ENCODE assay signal across 9 cellular contexts in genomic region chr15:89197503-89197971, GRCh38. TPM values are rescaled to one million over a fixed set of nuclear protein-coding genes. Genes with fewer than 3 reads are reported as not detected.
DNase-seq lines count a peak whose midpoint lies in the region; ATAC-seq and TF ChIP-seq lines count a peak whose summit lies in the region.
"Had no signal": no experiment of that assay in that cellular context is flagged by ENCODE, and none has a peak within 500 bp of the region (broad histone marks: within the 10 kb centered on the region; RNA-seq: fewer than 3 reads in every experiment).

No MANE protein-coding gene starts in this region.

- H3K36me3 ChIP-seq in iPS-18a (ENCODE audit: control insufficient read depth, low read depth, low read length) (no peaks in the 10 kb centered on the region), OCI-LY7 (ENCODE audit: insufficient read depth, low read length) (peaks cover 5% of the 10 kb centered on the region; the same call in 1 of the 2 replicates)

- TF ChIP-seq CTCF in GM13976 (IDR thresholded peaks at IDR 0.05; ENCODE audit: borderline replicate concordance, control extremely low read depth, extremely low read depth, insufficient read depth, missing control alignments) (no peak), OCI-LY7 (conservative IDR thresholded peaks at IDR 0.05; ENCODE audit: low read length) (no peak)

- H4K20me1 ChIP-seq in OCI-LY7 (ENCODE audit: insufficient read depth, low read length), result no peaks in the 10 kb centered on the region

- H3K4me1 ChIP-seq in iPS-18a (ENCODE audit: control insufficient read depth, low read depth, low read length) (peaks cover 44% of the 10 kb centered on the region), OCI-LY7 (ENCODE audit: insufficient read depth, low read length, poor library complexity, severe bottlenecking) (no peaks in the 10 kb centered on the region)

- H3K9me3 ChIP-seq in iPS-18a (ENCODE audit: control insufficient read depth, low read depth, low read length), result no peaks in the 10 kb centered on the region
- no peaks in the 10 kb centered on the region for H3K9me3 ChIP-seq in OCI-LY7 (ENCODE audit: low read length)

- H3K27me3 ChIP-seq in iPS-18a (ENCODE audit: control insufficient read depth, insufficient read depth, low read length), result no peaks in the 10 kb centered on the region

- no TSS peak for BruUV-seq in OCI-LY7 (replicated peaks; lab: Mats Ljungman, UMichigan)

- intact Hi-C loops in OCI-LY7 (cut with micrococcal nuclease; ENCODE audit: unreplicated experiment), result no loop called here

- CTCF ChIA-PET in OCI-LY7 (lab: Charles Lee; ENCODE audit: unreplicated experiment), result no interaction called here

- peak overlapping the region; percentile 70 to 74 for H3K27ac Mint-ChIP-seq in activated naive CD4-positive, alpha-beta T cell treated with anti-CD3 and anti-CD28 coated beads, Interleukin-2, amount 50 U/mL, for 72 hours

- peak overlapping the region; percentile 11 for H3K4me3 ChIP-seq in iPS-18a (ENCODE audit: low read length)
- H3K4me3 ChIP-seq in OCI-LY7 (ENCODE audit: low read depth, low read length, poor library complexity, severe bottlenecking), result no peak overlapping the region

- POLR2A ChIA-PET in OCI-LY7 (lab: Charles Lee), result no interaction called here

- no peaks in the 10 kb centered on the region for H3K9me3 Mint-ChIP-seq in activated naive CD4-positive, alpha-beta T cell treated with anti-CD3 and anti-CD28 coated beads, Interleukin-2, amount 50 U/mL, for 72 hours

- no peak overlapping the region for H3K4me2 ChIP-seq in OCI-LY7 (ENCODE audit: low read length)

- no peak overlapping the region for H2AFZ ChIP-seq in OCI-LY7 (ENCODE audit: low read length)

- no peaks in the 10 kb centered on the region for H3K79me2 ChIP-seq in OCI-LY7 (ENCODE audit: insufficient read depth, low read depth, low read length)

- H3K27ac ChIP-seq in iPS-18a (ENCODE audit: low read length), result peak overlapping the region; percentile 21
- H3K27ac ChIP-seq in substantia nigra (ENCODE audit: low read depth, low read length, poor library complexity, severe bottlenecking), result peak overlapping the region; percentile 95
- H3K27ac ChIP-seq in OCI-LY7 (ENCODE audit: low read depth, low read length, poor library complexity, severe bottlenecking), result no peak overlapping the region

- peaks cover 13 to 31% of the 10 kb centered on the region in 2 donors for H3K36me3 Mint-ChIP-seq in activated naive CD4-positive, alpha-beta T cell treated with anti-CD3 and anti-CD28 coated beads, Interleukin-2, amount 50 U/mL, for 72 hours

- in situ Hi-C loops in GM13976 (cut with MboI; ENCODE audit: low sequenced_read_pairs, unreplicated experiment), result no loop called here

- ATAC-seq in activated CD4-positive, CD25-positive, alpha-beta regulatory T cell treated with anti-CD3 and anti-CD28 coated beads, Interleukin-2, amount 50 U/mL, for 24 hours, result peak; percentile 79 to 81
- ATAC-seq in activated naive CD4-positive, alpha-beta T cell treated with anti-CD3 and anti-CD28 coated beads, Interleukin-2, amount 50 U/mL, for 72 hours, result peak; percentile 72 to 83
- no peak for ATAC-seq in GM19351 (IDR thresholded peaks at IDR 0.05; ENCODE audit: unreplicated experiment)

- H3K9me2 ChIP-seq in OCI-LY7 (ENCODE audit: insufficient read depth, low read length), result no peaks in the 10 kb centered on the region

- no peak for DNase-seq in activated CD4-positive, CD25-positive, alpha-beta regulatory T cell treated with anti-CD3 and anti-CD28 coated beads, Interleukin-2, amount 50 U/mL, for 72 hours
- DNase-seq in activated naive CD4-positive, alpha-beta T cell treated with anti-CD3 and anti-CD28 coated beads, Interleukin-2, amount 50 U/mL, for 72 hours (ENCODE audit: low spot score in 2 of 2), result peak in 1 of 2 donors; percentile 28
- DNase-seq in substantia nigra (lab: John Stamatoyannopoulos, UW) (peak in 48 of 49 donors; percentile 30 to 91 (median 68)), GM13976 (ENCODE audit: low spot score) (no peak), OCI-LY7 (ENCODE audit: low spot score) (no peak)

- peak overlapping the region; percentile 14 for H3K9ac ChIP-seq in iPS-18a (ENCODE audit: low read length)

RNA-seq across cellular contexts. Expression of gene RLBP1, which starts 23.8 kb away (rescaled TPM):
- total RNA-seq in activated naive CD4-positive, alpha-beta T cell treated with anti-CD3 and anti-CD28 coated beads, Interleukin-2, amount 50 U/mL, for 72 hours, result not detected
- total RNA-seq in OCI-LY7 (2014; rRNA removed; shearing (Covaris generic)), result not detected in 2 replicates
- not detected in 2 replicates for total RNA-seq in OCI-LY7 (2022)
- total RNA-seq: fibroblast of lung had no signal

RNA-seq across cellular contexts. Expression of gene FANCI, which starts 46.2 kb away (rescaled TPM):
- total RNA-seq in activated naive CD4-positive, alpha-beta T cell treated with anti-CD3 and anti-CD28 coated beads, Interleukin-2, amount 50 U/mL, for 72 hours, result 100 to 1,000 TPM; 255 to 290 TPM
- total RNA-seq in OCI-LY7 (2014; rRNA removed; shearing (Covaris generic)), result 112 and 118 TPM in 2 replicates
- 211 and 231 TPM in 2 replicates for total RNA-seq in OCI-LY7 (2022)

Comparison
In these comparisons a context has a peak if more than half of its experiments do, and no peak if none do; other contexts are left out.
1. DNase-seq: peak in substantia nigra (48 of 49); none in activated CD4-positive, CD25-positive, alpha-beta regulatory T cell treated with anti-CD3 and anti-CD28 coated beads, Interleukin-2, amount 50 U/mL, for 72 hours (single experiment), GM13976 (single experiment) and OCI-LY7 (single experiment).